Comparison of ENCODE assay signal across 11 cellular contexts in genomic region chr6:73774311-73774766, GRCh38.
DNase-seq lines count a peak whose midpoint lies in the region; ATAC-seq and TF ChIP-seq lines count a peak whose summit lies in the region.
"Had no signal": no experiment of that assay in that cellular context is flagged by ENCODE, and none has a peak within 500 bp of the region (broad histone marks: within the 10 kb centered on the region; RNA-seq: fewer than 3 reads in every experiment).

No MANE protein-coding gene starts in this region.

- peaks cover 13% of the 10 kb centered on the region for H3K9me3 Mint-ChIP-seq in osteocyte (ENCODE audit: unreplicated experiment)
- H3K9me3 Mint-ChIP-seq: activated naive CD4-positive, alpha-beta T cell treated with anti-CD3 and anti-CD28 coated beads, Interleukin-2, amount 50 U/mL, for 24 hours had no signal

- H3K36me3 ChIP-seq in MM.1S (replicated peaks; ENCODE audit: insufficient read depth, low read length): no peaks in the 10 kb centered on the region

- no peaks in the 10 kb centered on the region for H3K9me3 ChIP-seq in MM.1S (replicated peaks; ENCODE audit: insufficient read depth, low read length)
- H3K9me3 ChIP-seq: upper lobe of left lung had no signal

- no peaks in the 10 kb centered on the region for H4K20me1 ChIP-seq in MM.1S (ENCODE audit: insufficient read depth, low read length)

- TF ChIP-seq CTCF in GM12865 (IDR thresholded peaks at IDR 0.05; ENCODE audit: insufficient read depth, low read depth, low read length, missing control alignments) (no peak), cardiac fibroblast (IDR thresholded peaks at IDR 0.05; ENCODE audit: low read depth, low read length) (no peak), osteocyte (IDR thresholded peaks at IDR 0.05) (no peak), MM.1S (IDR thresholded peaks at IDR 0.05; ENCODE audit: low read length) (no peak)

- H3K4me3 ChIP-seq in GM12865 (ENCODE audit: low read depth, low read length) (no peak overlapping the region), cardiac fibroblast (replicated peaks in 1 of 2; ENCODE audit: low read depth in 2 of 2, low read length in 2 of 2) (no peak overlapping the region), MM.1S (ENCODE audit: low read length) (no peak overlapping the region)
- H3K4me3 ChIP-seq: upper lobe of left lung had no signal

- H3K9ac ChIP-seq in MM.1S (ENCODE audit: low read length): no peak overlapping the region

- no peak overlapping the region for H2AFZ ChIP-seq in MM.1S (ENCODE audit: low read length)

- peaks cover 12% of the 10 kb centered on the region for H3K36me3 Mint-ChIP-seq in osteocyte (ENCODE audit: unreplicated experiment)
- H3K36me3 Mint-ChIP-seq: activated naive CD4-positive, alpha-beta T cell treated with anti-CD3 and anti-CD28 coated beads, Interleukin-2, amount 50 U/mL, for 24 hours had no signal

- H3K4me2 ChIP-seq in MM.1S (ENCODE audit: low read depth, low read length): no peak overlapping the region

- no peaks in the 10 kb centered on the region for H3K79me2 ChIP-seq in MM.1S (ENCODE audit: low read length)

- peaks cover 26% of the 10 kb centered on the region for H3K4me1 Mint-ChIP-seq in osteocyte (ENCODE audit: unreplicated experiment)
- H3K4me1 Mint-ChIP-seq: activated naive CD4-positive, alpha-beta T cell treated with anti-CD3 and anti-CD28 coated beads, Interleukin-2, amount 50 U/mL, for 24 hours had no signal

- ATAC-seq in HG03469 (IDR thresholded peaks at IDR 0.05; ENCODE audit: unreplicated experiment) (peak; percentile 35), HG02981 (IDR thresholded peaks at IDR 0.05; ENCODE audit: unreplicated experiment) (no peak)

- no peaks in the 10 kb centered on the region for H3K9me2 ChIP-seq in MM.1S (replicated peaks; ENCODE audit: insufficient read depth, low read length)

- H3K27me3 Mint-ChIP-seq in osteocyte (ENCODE audit: unreplicated experiment): no peaks in the 10 kb centered on the region
- H3K27me3 Mint-ChIP-seq: activated naive CD4-positive, alpha-beta T cell treated with anti-CD3 and anti-CD28 coated beads, Interleukin-2, amount 50 U/mL, for 24 hours had no signal

- H3K27ac Mint-ChIP-seq in osteocyte (ENCODE audit: unreplicated experiment): peak overlapping the region; percentile 79
- H3K27ac Mint-ChIP-seq: activated naive CD4-positive, alpha-beta T cell treated with anti-CD3 and anti-CD28 coated beads, Interleukin-2, amount 50 U/mL, for 24 hours had no signal

- H3K4me3 Mint-ChIP-seq in osteocyte (ENCODE audit: unreplicated experiment): peak overlapping the region; percentile 12
- H3K4me3 Mint-ChIP-seq: activated naive CD4-positive, alpha-beta T cell treated with anti-CD3 and anti-CD28 coated beads, Interleukin-2, amount 50 U/mL, for 24 hours had no signal

- no peak overlapping the region for H3K27ac ChIP-seq in MM.1S (ENCODE audit: low read length)
- H3K27ac ChIP-seq: upper lobe of left lung had no signal

- H3K4me1 ChIP-seq in MM.1S (ENCODE audit: low read length): no peaks in the 10 kb centered on the region
- H3K4me1 ChIP-seq: upper lobe of left lung had no signal

- DNase-seq in GM12865 (ENCODE audit: low read depth): peak; percentile 2
- DNase-seq in cardiac fibroblast (ENCODE audit: low read depth in 2 of 2): peak; percentile 97 to 99
- DNase-seq in osteocyte (ENCODE audit: extremely low spot score, unreplicated experiment): peak; percentile 85
- DNase-seq in activated CD4-positive, alpha-beta T cell treated with anti-CD3 and anti-CD28 coated beads for 4 hours: no peak
- no peak for DNase-seq in MM.1S
- no peak for DNase-seq in NCI-H524 treated with DMSO at 0.1 percent for 48 hours (lab: John Stamatoyannopoulos, UW)
- DNase-seq: NCI-H187 treated with DMSO at 0.1 percent for 48 hours, upper lobe of left lung had no signal

- no peaks in the 10 kb centered on the region for H3F3A ChIP-seq in MM.1S (ENCODE audit: insufficient read depth, low read length)

- H3K27me3 ChIP-seq in MM.1S (replicated peaks; ENCODE audit: insufficient read depth, low read length): no peaks in the 10 kb centered on the region
- H3K27me3 ChIP-seq: upper lobe of left lung had no signal

Comparison
In these comparisons a context has a peak if more than half of its experiments do, and no peak if none do; other contexts are left out.
1. DNase-seq: peak in GM12865 (single experiment), cardiac fibroblast (2 of 2) and osteocyte (single experiment); none in activated CD4-positive, alpha-beta T cell treated with anti-CD3 and anti-CD28 coated beads for 4 hours (0 of 2), MM.1S (single experiment) and NCI-H524 treated with DMSO at 0.1 percent for 48 hours (single experiment).